1 cellular context compared by ENCODE assay signal in genomic region chr7:42931834-42932651, GRCh38.
A peak's percentile ranks its signal among the peaks of the same experiment; 100 is the strongest.
TF ChIP-seq lines count a peak whose summit lies in the region.

Gene MRPL32, plus strand, starts transcription at chr7:42932376. Its CDS starts 11 bp downstream, at chr7:42932387.
Gene PSMA2, minus strand, starts transcription at chr7:42932174. Its CDS starts 16 bp downstream, at chr7:42932158.

TF ChIP-seq in HepG2, 621 proteins besides CTCF, POLR2A, EP300 and RAD21 (continued from another document and continues in another):
- TF ChIP-seq ARID4A (CRISPR knock-in tag; IDR thresholded peaks at IDR 0.05; ENCODE audit: borderline replicate concordance) (peak; percentile 84), MTF2 (CRISPR knock-in tag; IDR thresholded peaks at IDR 0.05; ENCODE audit: borderline replicate concordance) (no peak), ZNF142 (CRISPR knock-in tag; IDR thresholded peaks at IDR 0.05) (no peak), ZNF883 (CRISPR knock-in tag; IDR thresholded peaks at IDR 0.05; ENCODE audit: not compliant biosample characterization) (no peak), ATF5 (CRISPR knock-in tag; IDR thresholded peaks at IDR 0.05; ENCODE audit: low read depth) (no peak), THAP8 (CRISPR knock-in tag; IDR thresholded peaks at IDR 0.05; ENCODE audit: borderline replicate concordance) (0 out of 2 replicates have a peak, but pooled peaks have one; percentile 41), ZBTB7B (CRISPR knock-in tag; IDR thresholded peaks at IDR 0.05) (peak; percentile 38; the same call in 1 of the 2 replicates), TAF1 (CRISPR knock-in tag; IDR thresholded peaks at IDR 0.05) (peak; percentile 98), FOSL2 (CRISPR knock-in tag; IDR thresholded peaks at IDR 0.05) (peak; percentile 39; the same call in 1 of the 2 replicates), TEAD2 (CRISPR knock-in tag; IDR thresholded peaks at IDR 0.05) (no peak), ZNF251 (CRISPR knock-in tag; IDR thresholded peaks at IDR 0.05) (no peak), ZNF773 (CRISPR knock-in tag; IDR thresholded peaks at IDR 0.05; ENCODE audit: borderline replicate concordance) (no peak), TFDP1 (CRISPR knock-in tag; IDR thresholded peaks at IDR 0.05; ENCODE audit: borderline replicate concordance) (no peak), TCF7L2 (IDR thresholded peaks at IDR 0.05; ENCODE audit: low read depth, low read length) (no peak), ZNF768 (CRISPR knock-in tag; IDR thresholded peaks at IDR 0.05) (peak; percentile 63), NR2F2 (IDR thresholded peaks at IDR 0.05; ENCODE audit: borderline replicate concordance, low read depth) (no peak), GPN1 (CRISPR knock-in tag; IDR thresholded peaks at IDR 0.05; ENCODE audit: borderline replicate concordance) (no peak), ZFAT (CRISPR knock-in tag; conservative IDR thresholded peaks at IDR 0.05) (no peak), MLX (CRISPR knock-in tag; IDR thresholded peaks at IDR 0.05) (no peak), ZFP82 (CRISPR knock-in tag; IDR thresholded peaks at IDR 0.05; ENCODE audit: borderline replicate concordance) (no peak; the same call in 1 of the 2 replicates), PHF21A (CRISPR knock-in tag; IDR thresholded peaks at IDR 0.05) (no peak), NR3C1 (CRISPR knock-in tag; IDR thresholded peaks at IDR 0.05) (no peak), SETDB1 (CRISPR knock-in tag; IDR thresholded peaks at IDR 0.05; ENCODE audit: borderline replicate concordance) (no peak), ZFP62 (CRISPR knock-in tag; IDR thresholded peaks at IDR 0.05) (no peak), BRF2 (CRISPR knock-in tag; IDR thresholded peaks at IDR 0.05) (no peak), CBX2 (IDR thresholded peaks at IDR 0.05; ENCODE audit: low read depth, low read length) (no peak), CBX2 (CRISPR knock-in tag; IDR thresholded peaks at IDR 0.05; ENCODE audit: low read depth) (no peak), RXRB (CRISPR knock-in tag; IDR thresholded peaks at IDR 0.05; ENCODE audit: borderline replicate concordance) (peak; percentile 62), MIER3 (CRISPR knock-in tag; IDR thresholded peaks at IDR 0.05; ENCODE audit: borderline replicate concordance) (peak; percentile 17; the same call in 1 of the 2 replicates), ELF3 (CRISPR knock-in tag; IDR thresholded peaks at IDR 0.05) (peak; percentile 74), THRA (CRISPR knock-in tag; IDR thresholded peaks at IDR 0.05; ENCODE audit: borderline replicate concordance) (no peak; the same call in 1 of the 2 replicates), ZNF770 (CRISPR knock-in tag; IDR thresholded peaks at IDR 0.05) (no peak), IRF1 (CRISPR knock-in tag; IDR thresholded peaks at IDR 0.05; ENCODE audit: low read depth) (no peak), GABPA (IDR thresholded peaks at IDR 0.05; ENCODE audit: low read depth, low read length) (no peak), GABPA (CRISPR knock-in tag; IDR thresholded peaks at IDR 0.05; ENCODE audit: low read depth) (peak; percentile 83), HDAC6 (IDR thresholded peaks at IDR 0.05; ENCODE audit: low read depth, low read length) (no peak), ZFY (CRISPR knock-in tag; IDR thresholded peaks at IDR 0.05) (peak; percentile 79), ATF6 (CRISPR knock-in tag; conservative IDR thresholded peaks at IDR 0.05) (no peak), ZNF543 (CRISPR knock-in tag; IDR thresholded peaks at IDR 0.05) (peak; percentile 41; the same call in 1 of the 2 replicates)
